8 cellular contexts compared by ENCODE assay signal in genomic region chr2:85750509-85751299, GRCh38. TPM values are rescaled to one million over a fixed set of nuclear protein-coding genes. Genes with fewer than 3 reads are reported as not detected.
DNase-seq lines count a peak whose midpoint lies in the region; ATAC-seq, FAIRE-seq and TF ChIP-seq lines count a peak whose summit lies in the region.

No MANE protein-coding gene starts in this region.

- H4K20me1 ChIP-seq in K562 (replicated peaks; ENCODE audit: control insufficient read depth, insufficient read depth, low read length), result peaks cover 25% of the 10 kb centered on the region

- intact Hi-C loops in K562 (cut with micrococcal nuclease), result loop anchor here (1.0 to 10.0 kb wide), 4 partner anchors 21 to 334 kb away; no protein-coding TSS in a partner anchor

- BruUV-seq in K562 (replicated peaks; lab: Mats Ljungman, UMichigan), result no TSS peak

- H3K27me3 ChIP-seq in K562 (ENCODE audit: control insufficient read depth in 2 of 2, insufficient read depth in 2 of 2, low read length in 2 of 2), result peaks cover 53 to 90% of the 10 kb centered on the region in 2 experiments
- peaks cover 0 to 11% of the 10 kb centered on the region in 2 donors for H3K27me3 ChIP-seq in small intestine (ENCODE audit: control insufficient read depth in 2 of 2, insufficient read depth in 2 of 2, low read length in 2 of 2)

- CTCF ChIA-PET in K562 (lab: Yijun Ruan, JAX; ENCODE audit: low intra/inter-chr PET ratio), result interaction anchor here (0.6 to 2.1 kb wide), 3 partner anchors 47 to 329 kb away, joined by 3 to 10 read pairs (median 6); no protein-coding TSS in a partner anchor

- no peaks in the 10 kb centered on the region for H3K79me2 ChIP-seq in K562 (ENCODE audit: control insufficient read depth, insufficient read depth, low read length)

- no peak overlapping the region for H3K4me3 ChIP-seq in K562
- H3K4me3 ChIP-seq in small intestine (ENCODE audit: low read depth in 1 of 2, low read length in 2 of 2), result no peak overlapping the region

- POLR2A ChIA-PET in K562 (lab: Yijun Ruan, JAX), result interaction anchor here (0.6 kb wide), 1 partner anchor 13 kb away, joined by 4 read pairs; no protein-coding TSS in a partner anchor

- DNase-seq in DMS153 treated with DMSO at 0.1 percent for 48 hours (lab: John Stamatoyannopoulos, UW; ENCODE audit: unreplicated experiment) (peak; percentile 46), Kasumi-1 (lab: John Stamatoyannopoulos, UW) (peak; percentile 61 to 70), T-helper 2 cell (peak in 4 of 5 experiments; percentile 19 to 44 (median 34)), K562 (ENCODE audit: extremely low read depth in 1 of 4, low spot score in 3 of 4) (peak; percentile 55 to 71 (median 61)), hypothalamus (lab: John Stamatoyannopoulos, UW) (peak in 44 of 51 donors; percentile 27 to 87 (median 60)), small intestine (peak; percentile 49), OCI-M2 (lab: John Stamatoyannopoulos, UW; ENCODE audit: unreplicated experiment) (no peak)

- peak; percentile 89 for ATAC-seq in K562
- no peak for ATAC-seq in GM19455 (IDR thresholded peaks at IDR 0.05; ENCODE audit: unreplicated experiment)

- in situ Hi-C loops in K562 (cut with MboI), result no loop called here

- no peaks in the 10 kb centered on the region for H3K36me3 ChIP-seq in K562 (ENCODE audit: control insufficient read depth, insufficient read depth, low read length)
- H3K36me3 ChIP-seq in small intestine (ENCODE audit: control insufficient read depth in 2 of 2, insufficient read depth in 2 of 2, low read length in 2 of 2), result no peaks in the 10 kb centered on the region

- peak; percentile 56 to 84 for TF ChIP-seq RAD21 in K562 (CRISPR knock-in tag; conservative IDR thresholded peaks at IDR 0.05 in 1 of 2, IDR thresholded peaks at IDR 0.05 in 1 of 2)

- peak; percentile 77 to 84 (median 78) for TF ChIP-seq CTCF in K562 (IDR thresholded peaks at IDR 0.05 in 2 of 3, conservative IDR thresholded peaks at IDR 0.05 in 1 of 3; ENCODE audit: insufficient read depth in 2 of 3, low read depth in 1 of 3, low read length in 3 of 3)

- H3K4me1 ChIP-seq in K562 (replicated peaks in 1 of 2; ENCODE audit: control insufficient read depth in 2 of 2, insufficient read depth in 2 of 2, low read length in 2 of 2), result peaks cover 0 to 22% of the 10 kb centered on the region in 2 experiments; a peak in 2 of 5 replicates
- no peaks in the 10 kb centered on the region for H3K4me1 ChIP-seq in small intestine (ENCODE audit: control insufficient read depth in 2 of 2, insufficient read depth in 1 of 2, low read depth in 1 of 2, low read length in 1 of 2)

- no peaks in the 10 kb centered on the region for H3K9me1 ChIP-seq in K562 (ENCODE audit: control insufficient read depth, insufficient read depth, low read length)

- no peak for TF ChIP-seq EP300 in K562 (IDR thresholded peaks at IDR 0.05; ENCODE audit: low read length)

- no peak overlapping the region for H3K27ac ChIP-seq in K562 (ENCODE audit: extremely low read depth, low read depth, low read length)
- no peak overlapping the region for H3K27ac ChIP-seq in small intestine (ENCODE audit: low read depth in 1 of 2, low read length in 1 of 2)

- H3K9ac ChIP-seq in K562 (ENCODE audit: insufficient read depth in 1 of 2, low read depth in 2 of 2, low read length in 2 of 2), result 0 out of 4 replicates have a peak overlapping the region, but pooled peaks of 1 of the 2 experiments have one; percentile 3

- H3K4me2 ChIP-seq in K562 (ENCODE audit: insufficient read depth, low read length), result no peak overlapping the region

- no peaks in the 10 kb centered on the region for H3K9me3 ChIP-seq in K562 (replicated peaks; ENCODE audit: control insufficient read depth, insufficient read depth, low read depth, low read length)
- no peaks in the 10 kb centered on the region for H3K9me3 ChIP-seq in small intestine (ENCODE audit: control insufficient read depth, low read depth)

- 3% methylated on average over 10 of the region's 10 CpGs for WGBS in K562 (ENCODE audit: insufficient coverage, low coverage, missing lambda C conversion rate)
- 19 to 42% (median 31%) methylated on average over 10 of the region's 10 CpGs for WGBS in small intestine, 3 donors

- FAIRE-seq in K562 (lab: Jason Lieb, UNC) (peak; percentile 70), small intestine (lab: Jason Lieb, UNC) (no peak)

- H2AFZ ChIP-seq in K562 (ENCODE audit: low read depth, low read length), result no peak overlapping the region

- no peak for TF ChIP-seq POLR2A in K562 (conservative IDR thresholded peaks at IDR 0.05)

TF ChIP-seq in K562, 482 proteins besides CTCF, POLR2A, EP300 and RAD21 (continues in another document):
- TF ChIP-seq FUS (optimal IDR thresholded peaks at IDR 0.05; ENCODE audit: low read depth, low read length) (no peak), ATF2 (CRISPR knock-in tag; IDR thresholded peaks at IDR 0.05) (no peak), NELFE (IDR thresholded peaks at IDR 0.05; ENCODE audit: insufficient read depth, insufficient read length) (no peak), ZNF561 (CRISPR knock-in tag; conservative IDR thresholded peaks at IDR 0.05) (no peak), HNRNPH1 (optimal IDR thresholded peaks at IDR 0.05; ENCODE audit: low read depth, low read length) (no peak), NFE2L1 (tag; IDR thresholded peaks at IDR 0.05; ENCODE audit: borderline replicate concordance, low read depth) (no peak), MYBL2 (IDR thresholded peaks at IDR 0.05; ENCODE audit: low read depth) (no peak), MYBL2 (CRISPR knock-in tag; IDR thresholded peaks at IDR 0.05; ENCODE audit: borderline replicate concordance) (no peak)

RNA-seq across cellular contexts. Expression of gene ATOH8, which starts 3.1 kb away (rescaled TPM):
- total RNA-seq in K562 (2011; cell fraction: chromatin; rRNA removed; ENCODE audit: low replicate concordance), result not detected in 2 replicates
- not detected in 2 replicates for total RNA-seq in K562 (2011; cell fraction: nucleolus; rRNA removed)
- total RNA-seq in K562 (2011; cell fraction: nucleoplasm; rRNA removed), result not detected in 2 replicates
- total RNA-seq in K562 (2014; rRNA removed) (not detected in 2 replicates), K562 (2014; rRNA removed; fragmentation: Illumina TruSeq; extraction: Trizol) (not detected in 2 replicates), K562 (2015; rRNA removed; fragmentation: Illumina TruSeq; extraction: Trizol) (not detected in 2 replicates), K562 (2021) (not detected in 2 replicates)
- polyA plus RNA-seq in K562 (2011; rRNA removed) (not detected in 2 replicates), K562 (2014; fragmentation: Illumina TruSeq; extraction: Trizol) (not detected in 2 replicates), K562 (2014; fragmentation: Nextera tagmentation; extraction: Ambion mirVana) (not detected), K562 (2014; rRNA removed) (not detected in 2 replicates), small intestine (10 to 100 TPM in 1 of 3 donors, 1 to 10 TPM in 2; 1.6 to 18.4 (median 3.2) TPM)
- polyA plus RNA-seq in K562 (2011; cell fraction: cytosol; rRNA removed), result not detected in 2 replicates
- polyA plus RNA-seq in K562 (2011; cell fraction: nucleus; rRNA removed), result not detected in 2 replicates
- not detected in 2 replicates for polyA plus RNA-seq in K562 (2012)
- not detected in 2 replicates for polyA minus RNA-seq in K562 (2011; rRNA and poly(A)+ RNA removed)
- not detected in 2 replicates for polyA minus RNA-seq in K562 (2011; cell fraction: cytosol; rRNA and poly(A)+ RNA removed)
- not detected in 2 replicates for polyA minus RNA-seq in K562 (2011; cell fraction: nucleus; rRNA and poly(A)+ RNA removed)

RNA-seq across cellular contexts. Expression of gene GNLY, which starts 56.5 kb away (rescaled TPM):
- 0.21 TPM in 1 of 2 replicates, not detected in the other for total RNA-seq in K562 (2011; cell fraction: chromatin; rRNA removed; ENCODE audit: low replicate concordance)
- total RNA-seq in K562 (2011; cell fraction: nucleolus; rRNA removed), result not detected in 2 replicates
- total RNA-seq in K562 (2011; cell fraction: nucleoplasm; rRNA removed), result 0.99 TPM in 1 of 2 replicates, not detected in the other
- total RNA-seq in K562 (2014; rRNA removed) (not detected in 2 replicates), K562 (2014; rRNA removed; fragmentation: Illumina TruSeq; extraction: Trizol) (not detected in 2 replicates), K562 (2015; rRNA removed; fragmentation: Illumina TruSeq; extraction: Trizol) (not detected in 2 replicates), K562 (2021) (not detected in 2 replicates)
- polyA plus RNA-seq in K562 (2011; rRNA removed) (not detected in 2 replicates), K562 (2014; fragmentation: Illumina TruSeq; extraction: Trizol) (not detected in 2 replicates), K562 (2014; fragmentation: Nextera tagmentation; extraction: Ambion mirVana) (not detected), K562 (2014; rRNA removed) (not detected in 2 replicates), small intestine (1 to 10 TPM in 2 of 3 donors, not detected in 1; 1.4 to 2.1 TPM)
- polyA plus RNA-seq in K562 (2011; cell fraction: cytosol; rRNA removed), result 0.03 TPM in 1 of 2 replicates, not detected in the other
- polyA plus RNA-seq in K562 (2011; cell fraction: nucleus; rRNA removed), result 0.06 TPM in 1 of 2 replicates, not detected in the other
- polyA plus RNA-seq in K562 (2012), result 0.37 TPM in 1 of 2 replicates, not detected in the other
- not detected in 2 replicates for polyA minus RNA-seq in K562 (2011; rRNA and poly(A)+ RNA removed)
- polyA minus RNA-seq in K562 (2011; cell fraction: cytosol; rRNA and poly(A)+ RNA removed), result not detected in 2 replicates
- polyA minus RNA-seq in K562 (2011; cell fraction: nucleus; rRNA and poly(A)+ RNA removed), result not detected in 2 replicates
